Comparison of ENCODE assay signal across 9 cellular contexts in the genomic region with DNA sequence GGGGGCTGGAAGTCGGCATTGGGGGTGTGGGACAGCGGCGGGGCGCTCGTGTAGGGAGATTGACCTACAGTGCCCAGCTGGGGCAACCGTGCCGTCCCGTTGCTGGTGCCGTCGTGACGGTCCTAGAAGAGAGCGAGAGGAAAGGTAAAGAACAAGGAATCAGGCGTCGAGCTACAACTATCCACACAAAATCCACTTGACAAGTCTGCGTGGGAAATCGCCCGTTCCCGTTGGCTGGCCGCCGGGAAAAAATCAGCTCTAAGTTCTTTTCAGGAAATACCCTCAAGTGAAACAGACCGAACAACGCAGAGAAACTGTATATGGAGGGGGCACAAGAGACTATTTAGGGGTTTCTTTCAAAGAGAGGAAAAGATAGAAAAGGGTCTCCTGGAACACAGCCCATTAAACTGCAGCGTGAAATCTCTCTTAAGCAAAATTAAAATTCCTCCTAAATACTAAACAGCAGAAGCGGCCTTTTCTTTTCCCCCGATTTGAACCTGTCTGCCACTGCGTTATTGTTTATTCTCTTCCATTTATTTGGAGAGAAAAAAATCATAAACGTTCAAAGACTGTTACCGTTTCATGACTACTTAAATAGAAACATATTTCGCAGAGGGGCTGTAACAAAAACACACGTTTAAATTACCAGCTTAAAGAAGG. TPM values are rescaled to one million over a fixed set of nuclear protein-coding genes. Genes with fewer than 3 reads are reported as not detected.
DNase-seq lines count a peak whose midpoint lies in the region; TF ChIP-seq lines count a peak whose summit lies in the region.
"Had no signal": no experiment of that assay in that cellular context is flagged by ENCODE, and none has a peak within 500 bp of the region (broad histone marks: within the 10 kb centered on the region; RNA-seq: fewer than 3 reads in every experiment).

No MANE protein-coding gene starts in this region.

- H3K4me3 Mint-ChIP-seq in endothelial cell (ENCODE audit: unreplicated experiment) (peak overlapping the region; percentile 82), progenitor cell of endocrine pancreas (ENCODE audit: low read depth) (peak overlapping the region; percentile 40)

- peak; percentile 53 for DNase-seq in NCI-H1105 treated with DMSO at 0.1 percent for 48 hours (lab: John Stamatoyannopoulos, UW)
- no peak for DNase-seq in NCI-H1105 (lab: John Stamatoyannopoulos, UW)
- DNase-seq in endothelial cell (ENCODE audit: low spot score) = no peak
- DNase-seq in progenitor cell of endocrine pancreas (ENCODE audit: low spot score, unreplicated experiment) = no peak
- no peak for DNase-seq in NCI-H510A treated with DMSO at 0.1 percent for 48 hours (lab: John Stamatoyannopoulos, UW)
- DNase-seq in anterior cingulate cortex (lab: John Stamatoyannopoulos, UW) = no peak
- DNase-seq in NCI-H1092 treated with DMSO at 0.1 percent for 48 hours (lab: John Stamatoyannopoulos, UW) = no peak
- DNase-seq: NCI-H446 treated with DMSO at 0.1 percent for 48 hours had no signal

- H3K27ac Mint-ChIP-seq in endothelial cell (ENCODE audit: unreplicated experiment) (no peak overlapping the region), progenitor cell of endocrine pancreas (peak overlapping the region; percentile 47)

- H3K27me3 Mint-ChIP-seq in endothelial cell (ENCODE audit: unreplicated experiment) = peaks cover 45% of the 10 kb centered on the region
- H3K27me3 Mint-ChIP-seq in progenitor cell of endocrine pancreas = peaks cover 95% of the 10 kb centered on the region

- H3K36me3 Mint-ChIP-seq in endothelial cell (ENCODE audit: low read depth, unreplicated experiment) (no peaks in the 10 kb centered on the region), progenitor cell of endocrine pancreas (ENCODE audit: insufficient read depth) (no peaks in the 10 kb centered on the region)

- H3K9me3 Mint-ChIP-seq in endothelial cell (ENCODE audit: unreplicated experiment) = no peaks in the 10 kb centered on the region
- no peaks in the 10 kb centered on the region for H3K9me3 Mint-ChIP-seq in progenitor cell of endocrine pancreas (ENCODE audit: low read depth)

- H3K4me1 Mint-ChIP-seq in endothelial cell (ENCODE audit: unreplicated experiment) = peaks cover 43% of the 10 kb centered on the region
- H3K4me1 Mint-ChIP-seq in progenitor cell of endocrine pancreas (ENCODE audit: low read depth) = peaks cover 20% of the 10 kb centered on the region

- TF ChIP-seq CTCF in endothelial cell (IDR thresholded peaks at IDR 0.05; ENCODE audit: unreplicated experiment) = no peak
- no peak for TF ChIP-seq CTCF in progenitor cell of endocrine pancreas (IDR thresholded peaks at IDR 0.05; ENCODE audit: unreplicated experiment)

TF ChIP-seq in PFSK-1, 5 proteins besides CTCF, POLR2A, EP300 and RAD21:
- TF ChIP-seq, protein P1, sequence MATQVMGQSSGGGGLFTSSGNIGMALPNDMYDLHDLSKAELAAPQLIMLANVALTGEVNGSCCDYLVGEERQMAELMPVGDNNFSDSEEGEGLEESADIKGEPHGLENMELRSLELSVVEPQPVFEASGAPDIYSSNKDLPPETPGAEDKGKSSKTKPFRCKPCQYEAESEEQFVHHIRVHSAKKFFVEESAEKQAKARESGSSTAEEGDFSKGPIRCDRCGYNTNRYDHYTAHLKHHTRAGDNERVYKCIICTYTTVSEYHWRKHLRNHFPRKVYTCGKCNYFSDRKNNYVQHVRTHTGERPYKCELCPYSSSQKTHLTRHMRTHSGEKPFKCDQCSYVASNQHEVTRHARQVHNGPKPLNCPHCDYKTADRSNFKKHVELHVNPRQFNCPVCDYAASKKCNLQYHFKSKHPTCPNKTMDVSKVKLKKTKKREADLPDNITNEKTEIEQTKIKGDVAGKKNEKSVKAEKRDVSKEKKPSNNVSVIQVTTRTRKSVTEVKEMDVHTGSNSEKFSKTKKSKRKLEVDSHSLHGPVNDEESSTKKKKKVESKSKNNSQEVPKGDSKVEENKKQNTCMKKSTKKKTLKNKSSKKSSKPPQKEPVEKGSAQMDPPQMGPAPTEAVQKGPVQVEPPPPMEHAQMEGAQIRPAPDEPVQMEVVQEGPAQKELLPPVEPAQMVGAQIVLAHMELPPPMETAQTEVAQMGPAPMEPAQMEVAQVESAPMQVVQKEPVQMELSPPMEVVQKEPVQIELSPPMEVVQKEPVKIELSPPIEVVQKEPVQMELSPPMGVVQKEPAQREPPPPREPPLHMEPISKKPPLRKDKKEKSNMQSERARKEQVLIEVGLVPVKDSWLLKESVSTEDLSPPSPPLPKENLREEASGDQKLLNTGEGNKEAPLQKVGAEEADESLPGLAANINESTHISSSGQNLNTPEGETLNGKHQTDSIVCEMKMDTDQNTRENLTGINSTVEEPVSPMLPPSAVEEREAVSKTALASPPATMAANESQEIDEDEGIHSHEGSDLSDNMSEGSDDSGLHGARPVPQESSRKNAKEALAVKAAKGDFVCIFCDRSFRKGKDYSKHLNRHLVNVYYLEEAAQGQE (IDR thresholded peaks at IDR 0.05; ENCODE audit: insufficient read depth in 1 of 2, low read depth in 2 of 2, low read length in 2 of 2) = no peak
- 0 out of 2 replicates have a peak, but pooled peaks have one; percentile 7 for TF ChIP-seq TAF1 (IDR thresholded peaks at IDR 0.05; ENCODE audit: borderline replicate concordance, insufficient read depth, low read length)
- no peak for TF ChIP-seq POLR2AphosphoS5 (IDR thresholded peaks at IDR 0.05; ENCODE audit: low read depth, low read length)
- TF ChIP-seq FOXP2 (optimal IDR thresholded peaks at IDR 0.05; ENCODE audit: borderline replicate concordance, extremely low read depth, extremely low read length, insufficient read depth) = no peak
- TF ChIP-seq SIN3A (IDR thresholded peaks at IDR 0.05; ENCODE audit: borderline replicate concordance, insufficient read depth, low read length) = peak; percentile 24; the same call in 1 of the 2 replicates

RNA-seq across cellular contexts. Expression of a gene that starts 4.5 kb away (rescaled TPM):
- polyA plus RNA-seq in PFSK-1 (2012; ENCODE audit: insufficient read length, low read depth) = 75.0 TPM
- 0.31 TPM for total RNA-seq in endothelial cell (ENCODE audit: unreplicated experiment)
- total RNA-seq in progenitor cell of endocrine pancreas = 4.7 and 10.0 TPM in 2 replicates
